In genomic region chr13:110329798-110330461, GRCh38 we compare ENCODE assay signal across 2 cellular contexts.
TF ChIP-seq lines count a peak whose summit lies in the region.

No MANE protein-coding gene starts in this region.

TF ChIP-seq in A549, 52 proteins besides CTCF, POLR2A, EP300 and RAD21 (continued from another document):
- no peak for TF ChIP-seq NPAS2 (CRISPR knock-in tag; IDR thresholded peaks at IDR 0.05; ENCODE audit: borderline replicate concordance)
- no peak for TF ChIP-seq USF2 (IDR thresholded peaks at IDR 0.05)
- TF ChIP-seq RFX5 (IDR thresholded peaks at IDR 0.05) = no peak
- no peak for TF ChIP-seq E2F6 (IDR thresholded peaks at IDR 0.05; ENCODE audit: borderline replicate concordance, low read depth)
- no peak for TF ChIP-seq ESRRA (IDR thresholded peaks at IDR 0.05; ENCODE audit: borderline replicate concordance, low read length)
- TF ChIP-seq FOXS1 (CRISPR knock-in tag; IDR thresholded peaks at IDR 0.05) = no peak
- no peak for TF ChIP-seq TFCP2L1 (CRISPR knock-in tag; IDR thresholded peaks at IDR 0.05)

TF ChIP-seq in WTC11, 78 proteins besides CTCF, POLR2A, EP300 and RAD21 (continued from another document):
- no peak for TF ChIP-seq PRDM15 (CRISPR knock-in tag; IDR thresholded peaks at IDR 0.05)
- TF ChIP-seq ZBTB21 (CRISPR knock-in tag; IDR thresholded peaks at IDR 0.05; ENCODE audit: borderline replicate concordance) = no peak
- TF ChIP-seq ZNF532 (CRISPR knock-in tag; IDR thresholded peaks at IDR 0.05; ENCODE audit: borderline replicate concordance) = no peak
- TF ChIP-seq CREB1 (CRISPR knock-in tag; IDR thresholded peaks at IDR 0.05) = no peak
- no peak for TF ChIP-seq HMGA2 (CRISPR knock-in tag; IDR thresholded peaks at IDR 0.05)
